8 cellular contexts compared by ENCODE assay signal in genomic region chr2:178112202-178113152, GRCh38. TPM values are rescaled to one million over a fixed set of nuclear protein-coding genes. Genes with fewer than 3 reads are reported as not detected.
DNase-seq lines count a peak whose midpoint lies in the region; ATAC-seq and TF ChIP-seq lines count a peak whose summit lies in the region.

Gene RBM45 (plus strand): TSS chr2:178112437. CDS start chr2:178112547, 110 bp downstream.

- H3K9me3 ChIP-seq in OCI-LY7 (ENCODE audit: low read length): no peaks in the 10 kb centered on the region

- H4K20me1 ChIP-seq in OCI-LY7 (ENCODE audit: insufficient read depth, low read length): no peaks in the 10 kb centered on the region

- peaks cover 11% of the 10 kb centered on the region for H3K4me1 ChIP-seq in OCI-LY7 (ENCODE audit: insufficient read depth, low read length, poor library complexity, severe bottlenecking)

- peak; percentile 86 for DNase-seq in DMS153 (lab: John Stamatoyannopoulos, UW)
- peak; percentile 94 for DNase-seq in HuH-7 (ENCODE audit: low spot score)
- peak; percentile 93 for DNase-seq in OCI-LY7 (ENCODE audit: low spot score)
- DNase-seq in activated T-cell treated with anti-CD3 and anti-CD28 coated beads for 1 hour (ENCODE audit: low read depth): peak; percentile 77
- peak; percentile 65 for DNase-seq in epithelial cell of prostate (ENCODE audit: low read depth, low spot score)
- DNase-seq in mucosa of gallbladder (ENCODE audit: low spot score): peak; percentile 90
- peak; percentile 50 to 71 for DNase-seq in stimulated activated CD8-positive, alpha-beta memory T cell treated with anti-CD3 and anti-CD28 coated beads, Interleukin-4, amount 100 ng/mL, for 4 hours (ENCODE audit: low read depth in 2 of 2, low spot score in 1 of 2)

- peak within 1 kb of the TSS; percentile 80 for H3K4me2 ChIP-seq in OCI-LY7 (ENCODE audit: low read length)

- H3K79me2 ChIP-seq in OCI-LY7 (ENCODE audit: insufficient read depth, low read depth, low read length): peaks cover 5% of the 10 kb centered on the region; the same call in 1 of the 2 replicates

- H3K36me3 ChIP-seq in OCI-LY7 (ENCODE audit: insufficient read depth, low read length): peaks cover 7% of the 10 kb centered on the region

- no TSS peak for BruUV-seq in OCI-LY7 (replicated peaks; lab: Mats Ljungman, UMichigan)

- CTCF ChIA-PET in OCI-LY7 (lab: Charles Lee; ENCODE audit: unreplicated experiment): interaction anchor here (0.8 to 1.3 kb wide), 2 partner anchors 8 to 16 kb away, joined by 3 to 4 read pairs; no protein-coding TSS in a partner anchor

- no peaks in the 10 kb centered on the region for H3K9me2 ChIP-seq in OCI-LY7 (ENCODE audit: insufficient read depth, low read length)

- peak within 1 kb of the TSS; percentile 81 for H2AFZ ChIP-seq in OCI-LY7 (ENCODE audit: low read length)

- POLR2A ChIA-PET in OCI-LY7 (lab: Charles Lee): interaction anchor here (0.7 to 1.8 kb wide), 6 partner anchors 9 to 24 kb away, joined by 3 to 6 read pairs (median 4); no protein-coding TSS in a partner anchor

- peak; percentile 93 for TF ChIP-seq CTCF in OCI-LY7 (conservative IDR thresholded peaks at IDR 0.05; ENCODE audit: low read length)

- peak within 1 kb of the TSS; percentile 10 for H3K27ac ChIP-seq in OCI-LY7 (ENCODE audit: low read depth, low read length, poor library complexity, severe bottlenecking)
- H3K27ac ChIP-seq in epithelial cell of prostate: peak within 1 kb of the TSS; percentile 55

- ATAC-seq in GM21515 (IDR thresholded peaks at IDR 0.05; ENCODE audit: unreplicated experiment): peak; percentile 91

- intact Hi-C loops in OCI-LY7 (cut with micrococcal nuclease; ENCODE audit: unreplicated experiment): loop anchor here (2.0 to 5.0 kb wide), 2 partner anchors 166 to 300 kb away; no protein-coding TSS in a partner anchor

- H3K4me3 ChIP-seq in OCI-LY7 (ENCODE audit: low read depth, low read length, poor library complexity, severe bottlenecking): peak within 1 kb of the TSS; percentile 87

RNA-seq across cellular contexts. Expression of gene RBM45, which starts in this region (rescaled TPM):
- 13.2 and 13.9 TPM in 2 replicates for total RNA-seq in OCI-LY7 (2014; rRNA removed; shearing (Covaris generic))
- total RNA-seq in OCI-LY7 (2022): 18.1 and 22.5 TPM in 2 replicates
- 9.3 TPM for total RNA-seq in mucosa of gallbladder

Comparison
In these comparisons a context has a peak if more than half of its experiments do, and no peak if none do; other contexts are left out.
1. Peak in every context shown above with its lines: DNase-seq, ATAC-seq, H3K4me3 ChIP-seq and H3K27ac ChIP-seq.